In genomic region chr16:58129097-58129936, GRCh38 we compare ENCODE assay signal across 8 cellular contexts. TPM values are rescaled to one million over a fixed set of nuclear protein-coding genes. Genes with fewer than 3 reads are reported as not detected.
DNase-seq lines count a peak whose midpoint lies in the region; ATAC-seq and TF ChIP-seq lines count a peak whose summit lies in the region.

TSS of gene CFAP20 (minus strand) at chr16:58129381. CDS start at chr16:58129115, 266 bp downstream.

- H3K4me1 Mint-ChIP-seq in activated T-cell treated with anti-CD3 and anti-CD28 coated beads, Interleukin-2, amount 50 U/mL, for 24 hours (ENCODE audit: low read depth) = peaks cover 40% of the 10 kb centered on the region

- peak within 1 kb of the TSS; percentile 98 for H3K4me3 ChIP-seq in epithelial cell of proximal tubule (ENCODE audit: low read depth, low read length)

- peak; percentile 89 for ATAC-seq in GM21717 (IDR thresholded peaks at IDR 0.05; ENCODE audit: unreplicated experiment)

- peak within 1 kb of the TSS; percentile 87 for H3K4me3 Mint-ChIP-seq in activated T-cell treated with anti-CD3 and anti-CD28 coated beads, Interleukin-2, amount 50 U/mL, for 24 hours

- TF ChIP-seq CTCF in epithelial cell of proximal tubule (conservative IDR thresholded peaks at IDR 0.05; ENCODE audit: low read depth, low read length) = no peak

- DNase-seq in DMS153 treated with DMSO at 0.1 percent for 48 hours (lab: John Stamatoyannopoulos, UW; ENCODE audit: unreplicated experiment) (peak; percentile 98), KBM-7 (peak; percentile 100), epithelial cell of proximal tubule (ENCODE audit: low read depth) (peak; percentile 100), mucosa of gallbladder (ENCODE audit: low spot score) (peak; percentile 99)
- peak; percentile 96 for DNase-seq in activated T-cell treated with anti-CD3 and anti-CD28 coated beads, Interleukin-2, amount 50 U/mL, for 24 hours
- DNase-seq in stimulated activated CD8-positive, alpha-beta memory T cell treated with anti-CD3 and anti-CD28 coated beads, Interleukin-4, amount 100 ng/mL, for 4 hours (ENCODE audit: low read depth in 2 of 2, low spot score in 1 of 2) = peak; percentile 89 to 97

- H3K27me3 Mint-ChIP-seq in activated T-cell treated with anti-CD3 and anti-CD28 coated beads, Interleukin-2, amount 50 U/mL, for 24 hours = no peaks in the 10 kb centered on the region

- in situ Hi-C loops in KBM-7 (cut with MboI; ENCODE audit: low pct_unique_long_range_greater_than_20kb, low sequenced_read_pairs) = no loop called here

- no peaks in the 10 kb centered on the region for H3K9me3 Mint-ChIP-seq in activated T-cell treated with anti-CD3 and anti-CD28 coated beads, Interleukin-2, amount 50 U/mL, for 24 hours

- peak within 1 kb of the TSS; percentile 92 for H3K27ac Mint-ChIP-seq in activated T-cell treated with anti-CD3 and anti-CD28 coated beads, Interleukin-2, amount 50 U/mL, for 24 hours

- peaks cover 23% of the 10 kb centered on the region for H3K36me3 Mint-ChIP-seq in activated T-cell treated with anti-CD3 and anti-CD28 coated beads, Interleukin-2, amount 50 U/mL, for 24 hours (ENCODE audit: low read depth)

TF ChIP-seq in PFSK-1, 5 proteins besides CTCF, POLR2A, EP300 and RAD21:
- peak; percentile 69 for TF ChIP-seq POLR2AphosphoS5 (IDR thresholded peaks at IDR 0.05; ENCODE audit: low read depth, low read length)
- TF ChIP-seq REST (IDR thresholded peaks at IDR 0.05; ENCODE audit: insufficient read depth in 1 of 2, low read depth in 2 of 2, low read length in 2 of 2) = 0 out of 4 replicates have a peak, but pooled peaks of 1 of the 2 experiments have one; percentile 11
- TF ChIP-seq FOXP2 (optimal IDR thresholded peaks at IDR 0.05; ENCODE audit: borderline replicate concordance, extremely low read depth, extremely low read length, insufficient read depth) = peak; percentile 50
- TF ChIP-seq TAF1 (IDR thresholded peaks at IDR 0.05; ENCODE audit: borderline replicate concordance, insufficient read depth, low read length) = peak; percentile 83; the same call in 1 of the 2 replicates
- no peak; the same call in 1 of the 2 replicates for TF ChIP-seq SIN3A (IDR thresholded peaks at IDR 0.05; ENCODE audit: borderline replicate concordance, insufficient read depth, low read length)

RNA-seq across cellular contexts. Expression of gene CFAP20, which starts in this region (rescaled TPM):
- 30.5 TPM for polyA plus RNA-seq in PFSK-1 (2012; ENCODE audit: insufficient read length, low read depth)
- total RNA-seq in epithelial cell of proximal tubule (38.6 and 63.2 TPM in 2 replicates), mucosa of gallbladder (20.9 TPM)

Comparison
In these comparisons a context has a peak if more than half of its experiments do, and no peak if none do; other contexts are left out.
1. Peak in every context shown above with its lines: DNase-seq, ATAC-seq and H3K4me3 ChIP-seq.